ENCODE assay signal across 10 cellular contexts in the genomic region with DNA sequence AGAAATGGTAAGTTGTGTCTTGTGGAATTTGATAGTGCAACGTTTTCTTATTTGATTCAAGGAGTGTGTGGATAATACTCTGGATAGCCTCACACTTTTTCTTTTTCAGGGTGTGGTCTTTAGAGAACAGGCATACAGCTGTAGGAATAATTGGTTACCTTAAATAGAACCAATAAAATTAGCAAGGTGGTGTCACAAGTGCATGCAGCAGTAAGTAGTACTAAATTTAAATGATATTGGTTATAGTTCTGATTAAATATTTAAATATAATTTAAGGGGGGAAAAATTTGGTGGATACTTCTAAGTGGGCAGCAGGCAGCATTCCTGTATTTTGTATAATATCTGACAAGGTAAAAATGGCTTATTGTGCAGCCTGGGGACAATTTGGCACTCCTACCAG. TPM values are rescaled to one million over a fixed set of nuclear protein-coding genes. Genes with fewer than 3 reads are reported as not detected.
DNase-seq lines count a peak whose midpoint lies in the region; ATAC-seq, FAIRE-seq and TF ChIP-seq lines count a peak whose summit lies in the region.
"Had no signal": no experiment of that assay in that cellular context is flagged by ENCODE, and none has a peak within 500 bp of the region (broad histone marks: within the 10 kb centered on the region; RNA-seq: fewer than 3 reads in every experiment).

No MANE protein-coding gene starts in this region.

- H3K9me3 ChIP-seq in DOHH2 (ENCODE audit: control insufficient read depth, insufficient read depth, low read length), result no peaks in the 10 kb centered on the region
- no peaks in the 10 kb centered on the region for H3K9me3 ChIP-seq in OCI-LY3 (ENCODE audit: insufficient read depth, low read length)
- H3K9me3 ChIP-seq in endothelial cell of umbilical vein (replicated peaks; ENCODE audit: control insufficient read depth, insufficient read depth, low read length), result no peaks in the 10 kb centered on the region
- no peaks in the 10 kb centered on the region for H3K9me3 ChIP-seq in parathyroid adenoma (ENCODE audit: control insufficient read depth, low read length)

- no peaks in the 10 kb centered on the region for H3K9me2 ChIP-seq in DOHH2 (replicated peaks; ENCODE audit: control insufficient read depth, low read length)

- BruUV-seq in endothelial cell of umbilical vein (replicated peaks; lab: Mats Ljungman, UMichigan), result no TSS peak

- DNase-seq in endothelial cell of umbilical vein (ENCODE audit: low read depth, low spot score) (no peak), Ammon's horn (ENCODE audit: low spot score) (no peak)
- DNase-seq in stimulated activated CD4-positive, alpha-beta T cell treated with anti-CD3 and anti-CD28 coated beads, Interleukin-2, amount 100 ng/mL, for 48 hours, result no peak
- DNase-seq: NCI-H1092 treated with DMSO at 0.1 percent for 48 hours had no signal

- no peaks in the 10 kb centered on the region for H3K9me1 ChIP-seq in endothelial cell of umbilical vein (replicated peaks; ENCODE audit: control insufficient read depth, extremely low read depth, insufficient read depth, low read length)

- H4K20me1 ChIP-seq in DOHH2 (ENCODE audit: control insufficient read depth, insufficient read depth, low read depth, low read length), result peaks cover 58% of the 10 kb centered on the region
- peaks cover 77% of the 10 kb centered on the region for H4K20me1 ChIP-seq in OCI-LY3 (ENCODE audit: insufficient read depth, low read length)
- peaks cover 29% of the 10 kb centered on the region for H4K20me1 ChIP-seq in endothelial cell of umbilical vein (replicated peaks; ENCODE audit: control insufficient read depth, extremely low read depth, insufficient read depth, low read length)

- intact Hi-C loops in endothelial cell of umbilical vein (cut with micrococcal nuclease), result loop anchor here (2.0 kb wide), 1 partner anchor 14 kb away; no protein-coding TSS in a partner anchor

- no peak for TF ChIP-seq CTCF in DOHH2 (IDR thresholded peaks at IDR 0.05; ENCODE audit: low read depth, low read length, poor library complexity, severe bottlenecking)
- TF ChIP-seq CTCF in OCI-LY3 (IDR thresholded peaks at IDR 0.05; ENCODE audit: low read depth, low read length), result no peak
- TF ChIP-seq CTCF in endothelial cell of umbilical vein (IDR thresholded peaks at IDR 0.05; ENCODE audit: extremely low read depth in 1 of 2, insufficient read depth in 1 of 2, low read depth in 1 of 2, low read length in 2 of 2), result no peak
- TF ChIP-seq CTCF in parathyroid adenoma (IDR thresholded peaks at IDR 0.05), result no peak

- POLR2A ChIA-PET in endothelial cell of umbilical vein (lab: Charles Lee), result no interaction called here

- no peak overlapping the region for H3K9ac ChIP-seq in OCI-LY3 (ENCODE audit: low read length)
- no peak overlapping the region for H3K9ac ChIP-seq in endothelial cell of umbilical vein (replicated peaks; ENCODE audit: extremely low read depth, insufficient read depth, low read length)
- no peak overlapping the region for H3K9ac ChIP-seq in parathyroid adenoma

- FAIRE-seq in endothelial cell of umbilical vein (lab: Jason Lieb, UNC), result no peak
- FAIRE-seq: endometrium had no signal

- H3K27ac ChIP-seq in DOHH2 (ENCODE audit: low read depth, low read length) (no peak overlapping the region), OCI-LY3 (ENCODE audit: low read length) (no peak overlapping the region), endothelial cell of umbilical vein (ENCODE audit: insufficient read depth, low read depth, low read length) (no peak overlapping the region), parathyroid adenoma (no peak overlapping the region)

- CTCF ChIA-PET in endothelial cell of umbilical vein (lab: Charles Lee), result no interaction called here

- peaks cover 72% of the 10 kb centered on the region for H3K4me1 ChIP-seq in DOHH2 (ENCODE audit: control insufficient read depth, low read length)
- peaks cover 41% of the 10 kb centered on the region for H3K4me1 ChIP-seq in OCI-LY3 (ENCODE audit: low read length)
- H3K4me1 ChIP-seq in endothelial cell of umbilical vein (ENCODE audit: control insufficient read depth, extremely low read depth, insufficient read depth, low read length), result peaks cover 40% of the 10 kb centered on the region
- peaks cover 28% of the 10 kb centered on the region for H3K4me1 ChIP-seq in parathyroid adenoma

- H3K4me2 ChIP-seq in DOHH2 (ENCODE audit: low read length) (peak overlapping the region; percentile 84), OCI-LY3 (ENCODE audit: low read length) (peak overlapping the region; percentile 81), endothelial cell of umbilical vein (ENCODE audit: insufficient read depth, low read length) (peak overlapping the region; percentile 100), parathyroid adenoma (ENCODE audit: low read length) (peak overlapping the region; percentile 94)

- no peak for TF ChIP-seq POLR2A in endothelial cell of umbilical vein (IDR thresholded peaks at IDR 0.05; ENCODE audit: low read depth, low read length)

- H3K4me3 ChIP-seq in DOHH2 (ENCODE audit: low read length) (peak overlapping the region; percentile 82), OCI-LY3 (ENCODE audit: low read length) (no peak overlapping the region), endothelial cell of umbilical vein (replicated peaks in 1 of 3; ENCODE audit: insufficient read depth in 1 of 3, low read depth in 1 of 3, low read length in 3 of 3) (peak overlapping the region in 1 of 3 experiments; percentile 89), parathyroid adenoma (ENCODE audit: low read depth, low read length) (peak overlapping the region; percentile 12)

- peaks cover 74% of the 10 kb centered on the region for H3K36me3 ChIP-seq in DOHH2 (ENCODE audit: control insufficient read depth, low read length)
- H3K36me3 ChIP-seq in OCI-LY3 (replicated peaks; ENCODE audit: low read depth, low read length), result peaks cover 54% of the 10 kb centered on the region
- peaks cover 10 to 16% of the 10 kb centered on the region in 2 experiments for H3K36me3 ChIP-seq in endothelial cell of umbilical vein (ENCODE audit: control insufficient read depth in 2 of 2, extremely low read depth in 1 of 2, insufficient read depth in 2 of 2, low read length in 2 of 2)
- H3K36me3 ChIP-seq in parathyroid adenoma (ENCODE audit: control insufficient read depth, insufficient read depth, low read length), result peaks cover 4% of the 10 kb centered on the region

- H3K27me3 ChIP-seq in DOHH2 (ENCODE audit: control insufficient read depth, low read length) (no peaks in the 10 kb centered on the region), OCI-LY3 (ENCODE audit: low read depth, low read length) (no peaks in the 10 kb centered on the region), endothelial cell of umbilical vein (ENCODE audit: control insufficient read depth in 2 of 2, insufficient read depth in 2 of 2, low read length in 2 of 2) (no peaks in the 10 kb centered on the region), parathyroid adenoma (ENCODE audit: control insufficient read depth, insufficient read depth, low read length) (no peaks in the 10 kb centered on the region)

- H3F3A ChIP-seq in DOHH2 (ENCODE audit: control insufficient read depth, insufficient read depth), result 0 out of 2 replicates have a peak, but pooled peaks cover 2% of the 10 kb centered on the region

- H2AFZ ChIP-seq in OCI-LY3 (ENCODE audit: low read depth, low read length) (no peak overlapping the region), endothelial cell of umbilical vein (ENCODE audit: low read depth, low read length) (no peak overlapping the region), parathyroid adenoma (no peak overlapping the region)

- H3K79me2 ChIP-seq in DOHH2 (ENCODE audit: control insufficient read depth, low read length) (peaks cover 93% of the 10 kb centered on the region), OCI-LY3 (ENCODE audit: low read length) (peaks cover 87% of the 10 kb centered on the region), endothelial cell of umbilical vein (ENCODE audit: control insufficient read depth, insufficient read depth, low read length) (peaks cover 87% of the 10 kb centered on the region), parathyroid adenoma (peaks cover 66% of the 10 kb centered on the region)

- ATAC-seq in GM18907 (IDR thresholded peaks at IDR 0.05; ENCODE audit: unreplicated experiment) (no peak), HG03095 (IDR thresholded peaks at IDR 0.05; ENCODE audit: unreplicated experiment) (no peak)

- dilution Hi-C loops in endothelial cell of umbilical vein (cut with MboI; ENCODE audit: extremely low pct_ligation_motif_present, low sequenced_read_pairs), result no loop called here

TF ChIP-seq in endothelial cell of umbilical vein, 7 proteins besides CTCF, POLR2A, EP300 and RAD21:
- no peak for TF ChIP-seq JUN (IDR thresholded peaks at IDR 0.05; ENCODE audit: borderline replicate concordance, insufficient read depth, insufficient read length, low read depth)
- TF ChIP-seq EZH2 (IDR thresholded peaks at IDR 0.05; ENCODE audit: borderline replicate concordance, low read depth, low read length, severe bottlenecking), result no peak
- TF ChIP-seq, protein P1, sequence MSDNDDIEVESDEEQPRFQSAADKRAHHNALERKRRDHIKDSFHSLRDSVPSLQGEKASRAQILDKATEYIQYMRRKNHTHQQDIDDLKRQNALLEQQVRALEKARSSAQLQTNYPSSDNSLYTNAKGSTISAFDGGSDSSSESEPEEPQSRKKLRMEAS (IDR thresholded peaks at IDR 0.05; ENCODE audit: insufficient read depth, insufficient read length), result no peak
- no peak for TF ChIP-seq POLR2AphosphoS5 (IDR thresholded peaks at IDR 0.05; ENCODE audit: insufficient read depth, low read depth, low read length)
- TF ChIP-seq GATA2 (IDR thresholded peaks at IDR 0.05; ENCODE audit: insufficient read depth, insufficient read length, low read depth, low read length), result no peak
- no peak for TF ChIP-seq FOS (IDR thresholded peaks at IDR 0.05; ENCODE audit: borderline replicate concordance, insufficient read depth, low read length)
- no peak for TF ChIP-seq MYC (IDR thresholded peaks at IDR 0.05; ENCODE audit: low read depth, low read length)

RNA-seq across cellular contexts. Expression of gene HAPSTR1, which starts 3.7 kb away (rescaled TPM):
- 60.1 and 63.7 TPM in 2 replicates for total RNA-seq in endothelial cell of umbilical vein
- 11.6 and 15.7 TPM in 2 replicates for polyA plus RNA-seq in endothelial cell of umbilical vein
- polyA plus RNA-seq in endothelial cell of umbilical vein (2011; cell fraction: cytosol; rRNA removed), result 15.9 and 18.5 TPM in 2 replicates
- 20.5 and 27.5 TPM in 2 replicates for polyA plus RNA-seq in endothelial cell of umbilical vein (2011; cell fraction: nucleus; rRNA removed)
- 25.2 and 32.3 TPM in 2 replicates for polyA plus RNA-seq in endothelial cell of umbilical vein (2012)
- 43.8 and 48.6 TPM in 2 replicates for polyA minus RNA-seq in endothelial cell of umbilical vein
- polyA minus RNA-seq in endothelial cell of umbilical vein (2011; cell fraction: cytosol; rRNA and poly(A)+ RNA removed), result 28.6 TPM
- 28.1 and 40.5 TPM in 2 replicates for polyA minus RNA-seq in endothelial cell of umbilical vein (2011; cell fraction: nucleus; rRNA and poly(A)+ RNA removed)
